ENCODE assay signal across 8 cellular contexts in the genomic region with DNA sequence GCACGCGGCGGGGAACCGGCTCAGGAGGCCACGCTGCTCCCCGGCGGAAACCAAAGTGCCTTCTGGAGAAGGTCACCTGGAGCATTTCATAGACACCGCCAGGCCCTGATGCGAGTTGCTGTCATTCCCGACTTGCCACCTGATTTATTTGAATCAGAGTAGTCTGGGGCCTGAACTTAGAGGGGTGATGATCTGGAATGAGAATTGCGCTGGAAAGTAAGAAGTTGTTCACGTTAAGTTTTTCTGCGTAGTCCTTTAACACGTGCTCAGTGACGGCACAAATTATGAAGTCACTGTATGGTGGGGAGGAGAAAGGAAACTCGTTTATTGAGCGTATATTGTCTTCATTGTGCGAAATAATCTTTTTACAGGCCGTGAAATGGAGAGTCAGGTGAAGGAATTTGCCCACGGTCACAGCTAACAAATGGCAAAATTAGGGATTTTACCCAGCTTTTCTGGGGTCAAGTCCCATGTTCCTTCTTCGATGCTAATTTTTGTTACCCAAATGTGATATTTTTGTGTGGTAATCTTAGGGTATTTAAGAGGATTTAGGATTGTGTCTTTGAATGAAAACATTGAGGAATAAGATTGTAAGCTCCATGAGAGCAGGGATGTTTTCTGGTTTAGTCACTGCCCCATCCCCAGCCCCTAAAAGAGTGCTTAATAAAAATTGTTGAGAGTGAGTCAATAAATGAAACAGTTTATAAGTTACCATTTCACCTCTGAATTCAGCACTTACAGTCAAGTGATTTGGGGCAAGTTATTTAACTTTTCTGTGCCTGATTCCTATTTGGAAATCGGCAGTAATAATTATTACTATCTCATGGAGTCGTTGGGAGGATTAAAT. TPM values are rescaled to one million over a fixed set of nuclear protein-coding genes. Genes with fewer than 3 reads are reported as not detected.
A peak's percentile ranks its signal among the peaks of the same experiment; 100 is the strongest.
DNase-seq lines count a peak whose midpoint lies in the region; ATAC-seq and TF ChIP-seq lines count a peak whose summit lies in the region.

No MANE protein-coding gene starts in this region.

- peaks cover 40% of the 10 kb centered on the region for H4K20me1 ChIP-seq in osteoblast (ENCODE audit: insufficient read depth, low read length)

- H3K4me3 Mint-ChIP-seq in activated T-cell treated with anti-CD3 and anti-CD28 coated beads, Interleukin-2, amount 50 U/mL, for 24 hours, result peak overlapping the region; percentile 92

- peak overlapping the region; percentile 98 for H3K4me2 ChIP-seq in osteoblast (ENCODE audit: insufficient read depth, low read length)

- H3K4me1 Mint-ChIP-seq in activated T-cell treated with anti-CD3 and anti-CD28 coated beads, Interleukin-2, amount 50 U/mL, for 24 hours (ENCODE audit: low read depth), result peaks cover 60% of the 10 kb centered on the region

- DNase-seq in NCI-H748 (lab: John Stamatoyannopoulos, UW; ENCODE audit: unreplicated experiment) (peak; percentile 46), NCI-H748 treated with DMSO at 0.1 percent for 48 hours (lab: John Stamatoyannopoulos, UW) (no peak), HuH-7.5 (ENCODE audit: low spot score) (peak; percentile 31), foreskin keratinocyte (peak in 1 of 2 donors; percentile 38), osteoblast (ENCODE audit: insufficient read length, low spot score, missing footprints) (no peak), NCI-H146 treated with DMSO at 0.1 percent for 48 hours (lab: John Stamatoyannopoulos, UW; ENCODE audit: unreplicated experiment) (no peak)
- DNase-seq in activated T-cell treated with anti-CD3 and anti-CD28 coated beads, Interleukin-2, amount 50 U/mL, for 24 hours, result no peak

- H3K27ac ChIP-seq in foreskin keratinocyte (peak overlapping the region; percentile 77), osteoblast (ENCODE audit: low read depth, low read length) (peak overlapping the region; percentile 91)

- ATAC-seq in foreskin keratinocyte, result peak; percentile 13
- ATAC-seq in GM19397 (IDR thresholded peaks at IDR 0.05; ENCODE audit: unreplicated experiment), result no peak

- no peaks in the 10 kb centered on the region for H3K27me3 ChIP-seq in foreskin keratinocyte
- no peaks in the 10 kb centered on the region for H3K27me3 ChIP-seq in osteoblast (ENCODE audit: insufficient read depth, low read length)

- H3K9me3 Mint-ChIP-seq in activated T-cell treated with anti-CD3 and anti-CD28 coated beads, Interleukin-2, amount 50 U/mL, for 24 hours, result no peaks in the 10 kb centered on the region

- peaks cover 13% of the 10 kb centered on the region for H3K36me3 ChIP-seq in osteoblast (ENCODE audit: insufficient read depth, low read length)

- peaks cover 59% of the 10 kb centered on the region for H3K79me2 ChIP-seq in osteoblast (ENCODE audit: insufficient read depth, low read length)

- no peak for TF ChIP-seq CTCF in foreskin keratinocyte (conservative IDR thresholded peaks at IDR 0.05)
- no peak for TF ChIP-seq CTCF in osteoblast (IDR thresholded peaks at IDR 0.05; ENCODE audit: extremely low read depth, low read depth, low read length)

- peak overlapping the region; percentile 82 for H2AFZ ChIP-seq in osteoblast (ENCODE audit: low read length)

- H3K9me3 ChIP-seq in osteoblast (ENCODE audit: low read depth, low read length), result no peaks in the 10 kb centered on the region

- H3K27ac Mint-ChIP-seq in activated T-cell treated with anti-CD3 and anti-CD28 coated beads, Interleukin-2, amount 50 U/mL, for 24 hours, result peak overlapping the region; percentile 99

- peaks cover 5% of the 10 kb centered on the region for H3K4me1 ChIP-seq in foreskin keratinocyte
- peaks cover 12% of the 10 kb centered on the region for H3K4me1 ChIP-seq in osteoblast (ENCODE audit: insufficient read depth, low read length)

- H3K36me3 Mint-ChIP-seq in activated T-cell treated with anti-CD3 and anti-CD28 coated beads, Interleukin-2, amount 50 U/mL, for 24 hours (ENCODE audit: low read depth), result peaks cover 56% of the 10 kb centered on the region

- H3K4me3 ChIP-seq in osteoblast (ENCODE audit: insufficient read depth, low read length), result peak overlapping the region; percentile 92

- H3K27me3 Mint-ChIP-seq in activated T-cell treated with anti-CD3 and anti-CD28 coated beads, Interleukin-2, amount 50 U/mL, for 24 hours, result no peaks in the 10 kb centered on the region

RNA-seq across cellular contexts. Expression of a gene that starts 46.4 kb away (rescaled TPM):
- total RNA-seq in foreskin keratinocyte (93.4 and 105 TPM in 2 replicates), osteoblast (88.7 and 114 TPM in 2 replicates)
- polyA plus RNA-seq in foreskin keratinocyte, result 119 and 130 TPM in 2 replicates

Comparison
In these comparisons a context has a peak if more than half of its experiments do, and no peak if none do; other contexts are left out.
1. DNase-seq: peak in NCI-H748 (single experiment) and HuH-7.5 (single experiment); none in NCI-H748 treated with DMSO at 0.1 percent for 48 hours (single experiment), activated T-cell treated with anti-CD3 and anti-CD28 coated beads, Interleukin-2, amount 50 U/mL, for 24 hours (single experiment), osteoblast (single experiment) and NCI-H146 treated with DMSO at 0.1 percent for 48 hours (single experiment).